Comparison of ENCODE assay signal across 8 cellular contexts in the genomic region with DNA sequence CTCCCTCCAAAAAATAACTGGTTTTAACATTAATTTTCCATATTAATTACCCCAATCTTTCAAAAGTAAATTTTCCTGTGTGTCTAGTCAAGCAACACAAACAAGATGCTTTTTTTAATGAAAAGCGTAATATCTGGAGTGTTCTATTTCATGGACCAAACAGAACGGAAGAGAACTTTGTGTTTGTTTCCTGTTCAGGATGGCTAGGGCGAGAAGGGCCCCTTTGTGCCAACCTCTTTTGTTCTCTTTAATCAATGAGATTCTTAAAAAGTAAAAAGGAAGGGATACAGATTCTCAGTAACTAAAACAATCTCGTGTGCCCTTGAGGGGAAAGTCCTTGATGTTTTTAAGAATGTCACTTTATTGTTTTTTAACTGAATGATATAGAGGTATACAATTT. TPM values are rescaled to one million over a fixed set of nuclear protein-coding genes. Genes with fewer than 3 reads are reported as not detected.
DNase-seq lines count a peak whose midpoint lies in the region; ATAC-seq and TF ChIP-seq lines count a peak whose summit lies in the region.

No MANE protein-coding gene starts in this region.

- TF ChIP-seq CTCF in VCaP (conservative IDR thresholded peaks at IDR 0.05): no peak

- H3K4me3 ChIP-seq in right cardiac atrium (ENCODE audit: low read length): peak overlapping the region; percentile 32

- H3K9me3 ChIP-seq in right cardiac atrium (ENCODE audit: control insufficient read depth, low read length): no peaks in the 10 kb centered on the region

- H3K4me1 Mint-ChIP-seq in activated CD4-positive, alpha-beta T cell treated with anti-CD3 and anti-CD28 coated beads for 36 hours: peaks cover 46% of the 10 kb centered on the region

- H3K4me3 Mint-ChIP-seq in activated CD4-positive, alpha-beta T cell treated with anti-CD3 and anti-CD28 coated beads for 36 hours: peak overlapping the region; percentile 48

- POLR2A ChIA-PET in activated CD4-positive, alpha-beta T cell treated with anti-CD3 and anti-CD28 coated beads for 36 hours (lab: Charles Lee): interaction anchor here (0.7 kb wide), 1 partner anchor 9 kb away, joined by 4 read pairs; no protein-coding TSS in a partner anchor

- H3K27ac Mint-ChIP-seq in activated CD4-positive, alpha-beta T cell treated with anti-CD3 and anti-CD28 coated beads for 36 hours: peak overlapping the region; percentile 92

- peaks cover 74% of the 10 kb centered on the region for H3K36me3 Mint-ChIP-seq in activated CD4-positive, alpha-beta T cell treated with anti-CD3 and anti-CD28 coated beads for 36 hours (ENCODE audit: low read depth)

- H3K27me3 ChIP-seq in right cardiac atrium (ENCODE audit: control insufficient read depth, insufficient read depth): no peaks in the 10 kb centered on the region

- H3K27me3 Mint-ChIP-seq in activated CD4-positive, alpha-beta T cell treated with anti-CD3 and anti-CD28 coated beads for 36 hours: no peaks in the 10 kb centered on the region

- peaks cover 3% of the 10 kb centered on the region for H3K4me1 ChIP-seq in right cardiac atrium (ENCODE audit: control insufficient read depth, insufficient read depth, low read length)

- no peak for DNase-seq in activated CD4-positive, alpha-beta T cell treated with anti-CD3 and anti-CD28 coated beads for 36 hours
- DNase-seq in activated CD4-positive, alpha-beta T cell treated with anti-CD3 and anti-CD28 coated beads, Interleukin-2, amount 50 U/mL, for 48 hours: no peak
- DNase-seq in right cardiac atrium: no peak
- no peak for DNase-seq in substantia nigra (lab: John Stamatoyannopoulos, UW)
- DNase-seq in NCI-H446 (lab: John Stamatoyannopoulos, UW): no peak
- DNase-seq in ecto neural progenitor cell (ENCODE audit: low spot score): no peak
- DNase-seq in NCI-H1092 (lab: John Stamatoyannopoulos, UW): no peak

- intact Hi-C loops in activated CD4-positive, alpha-beta T cell treated with anti-CD3 and anti-CD28 coated beads for 36 hours (cut with DNase I, micrococcal nuclease): loop anchor here in 1 of 2 experiments (5.0 kb wide), 1 partner anchor 74 kb away; a partner anchor contains a TSS
- intact Hi-C loops in right cardiac atrium (cut with DNase I): loop anchor here in 1 of 4 donors (5.0 kb wide), 1 partner anchor 74 kb away; a partner anchor contains a TSS

- no peak for ATAC-seq in activated CD4-positive, alpha-beta T cell treated with anti-CD3 and anti-CD28 coated beads for 36 hours
- ATAC-seq in right cardiac atrium: no peak

- H3K9me3 Mint-ChIP-seq in activated CD4-positive, alpha-beta T cell treated with anti-CD3 and anti-CD28 coated beads for 36 hours (ENCODE audit: low read depth): no peaks in the 10 kb centered on the region

- 30% methylated on average over 4 of the region's 4 CpGs for WGBS in right cardiac atrium

- CTCF ChIA-PET in activated CD4-positive, alpha-beta T cell treated with anti-CD3 and anti-CD28 coated beads for 36 hours (lab: Charles Lee): interaction anchor here (0.9 to 1.5 kb wide), 2 partner anchors 59 to 123 kb away, joined by 3 to 4 read pairs; no protein-coding TSS in a partner anchor

- H3K27ac ChIP-seq in VCaP: peak overlapping the region; percentile 61
- H3K27ac ChIP-seq in right cardiac atrium (ENCODE audit: low read length): peak overlapping the region; percentile 67
- peak overlapping the region; percentile 36 for H3K27ac ChIP-seq in substantia nigra (ENCODE audit: low read depth, low read length, poor library complexity, severe bottlenecking)

RNA-seq across cellular contexts. Expression of a gene that starts 55.7 kb away (rescaled TPM):
- total RNA-seq in activated CD4-positive, alpha-beta T cell treated with anti-CD3 and anti-CD28 coated beads for 36 hours: 100 to 1,000 TPM; 713 to 965 TPM
- 1,000 to 10,000 TPM; 1,230 to 1,665 (median 1,377) TPM for total RNA-seq in right cardiac atrium
- polyA plus RNA-seq in right cardiac atrium: 1,885 TPM

RNA-seq across cellular contexts. Expression of a gene that starts 57.5 kb away (rescaled TPM):
- total RNA-seq in activated CD4-positive, alpha-beta T cell treated with anti-CD3 and anti-CD28 coated beads for 36 hours: 1 to 10 TPM; 1.1 to 1.9 TPM
- total RNA-seq in right cardiac atrium: under 1 TPM; 0.42 to 0.74 (median 0.50) TPM
- 0.32 TPM for polyA plus RNA-seq in right cardiac atrium
